8 cellular contexts compared by ENCODE assay signal in genomic region chr3:3798641-3799113, GRCh38. TPM values are rescaled to one million over a fixed set of nuclear protein-coding genes. Genes with fewer than 3 reads are reported as not detected.
DNase-seq lines count a peak whose midpoint lies in the region; ATAC-seq and TF ChIP-seq lines count a peak whose summit lies in the region.

No MANE protein-coding gene starts in this region.

- CTCF ChIA-PET in Caco-2 (lab: Charles Lee): no interaction called here
- CTCF ChIA-PET in activated CD8-positive, alpha-beta T cell treated with anti-CD3 and anti-CD28 coated beads for 36 hours (lab: Charles Lee): no interaction called here

- H3K27ac Mint-ChIP-seq in Caco-2 (ENCODE audit: unreplicated experiment): no peak overlapping the region
- H3K27ac Mint-ChIP-seq in activated CD8-positive, alpha-beta T cell treated with anti-CD3 and anti-CD28 coated beads for 36 hours: peak overlapping the region; percentile 83

- peak in 1 of 2 experiments; percentile 5 for DNase-seq in Caco-2
- peak; percentile 76 for DNase-seq in activated CD8-positive, alpha-beta T cell treated with anti-CD3 and anti-CD28 coated beads for 36 hours
- DNase-seq in globus pallidus (ENCODE audit: low spot score): peak; percentile 12
- peak; percentile 42 for DNase-seq in occipital lobe (lab: John Stamatoyannopoulos, UW)
- no peak for DNase-seq in ACHN
- no peak for DNase-seq in SIG-M5 treated with dmso at 0.1 percent for 504 hours (lab: John Stamatoyannopoulos, UW; ENCODE audit: unreplicated experiment)

- BruUV-seq in Caco-2 (replicated peaks; lab: Mats Ljungman, UMichigan): no TSS peak

- no peak for TF ChIP-seq CTCF in Caco-2 (IDR thresholded peaks at IDR 0.05; ENCODE audit: insufficient read depth in 1 of 2, low read depth in 1 of 2, low read length in 1 of 2, severe bottlenecking in 1 of 2, unreplicated experiment in 1 of 2)
- no peak for TF ChIP-seq CTCF in activated CD8-positive, alpha-beta T cell treated with anti-CD3 and anti-CD28 coated beads for 36 hours (IDR thresholded peaks at IDR 0.05)

- H3K9me3 Mint-ChIP-seq in Caco-2 (ENCODE audit: unreplicated experiment): peaks cover 10% of the 10 kb centered on the region
- H3K9me3 Mint-ChIP-seq in activated CD8-positive, alpha-beta T cell treated with anti-CD3 and anti-CD28 coated beads for 36 hours: peaks cover 1% of the 10 kb centered on the region

- H3K27me3 Mint-ChIP-seq in Caco-2 (ENCODE audit: insufficient read depth, unreplicated experiment): peaks cover 8% of the 10 kb centered on the region
- H3K27me3 Mint-ChIP-seq in activated CD8-positive, alpha-beta T cell treated with anti-CD3 and anti-CD28 coated beads for 36 hours: peaks cover 14% of the 10 kb centered on the region

- no peaks in the 10 kb centered on the region for H3K4me1 ChIP-seq in Caco-2

- no peaks in the 10 kb centered on the region for H3K36me3 ChIP-seq in Caco-2 (ENCODE audit: control insufficient read depth, insufficient read depth, low read length)

- H3K4me3 Mint-ChIP-seq in Caco-2 (ENCODE audit: unreplicated experiment): peak overlapping the region; percentile 75
- peak overlapping the region; percentile 84 for H3K4me3 Mint-ChIP-seq in activated CD8-positive, alpha-beta T cell treated with anti-CD3 and anti-CD28 coated beads for 36 hours

- no peaks in the 10 kb centered on the region for H3K9me3 ChIP-seq in Caco-2

- H3K4me3 ChIP-seq in Caco-2 (ENCODE audit: low read depth, low read length): peak overlapping the region; percentile 40

- in situ Hi-C loops in ACHN (cut with HindIII; ENCODE audit: low pct_ligation_motif_present, low pct_unique_long_range_greater_than_20kb, low sequenced_read_pairs): no loop called here

- POLR2A ChIA-PET in Caco-2 (lab: Charles Lee): no interaction called here
- POLR2A ChIA-PET in activated CD8-positive, alpha-beta T cell treated with anti-CD3 and anti-CD28 coated beads for 36 hours (lab: Charles Lee): interaction anchor here (1.3 kb wide), 1 partner anchor 621 kb away, joined by 3 read pairs; no protein-coding TSS in a partner anchor

- H3K4me1 Mint-ChIP-seq in Caco-2 (ENCODE audit: low read depth, unreplicated experiment): no peaks in the 10 kb centered on the region
- H3K4me1 Mint-ChIP-seq in activated CD8-positive, alpha-beta T cell treated with anti-CD3 and anti-CD28 coated beads for 36 hours (ENCODE audit: low read depth): peaks cover 20% of the 10 kb centered on the region

- peak; percentile 29 for ATAC-seq in HG02623 (IDR thresholded peaks at IDR 0.05; ENCODE audit: unreplicated experiment)
- peak; percentile 78 for ATAC-seq in activated CD8-positive, alpha-beta T cell treated with anti-CD3 and anti-CD28 coated beads for 36 hours
- no peak for ATAC-seq in GM21367 (IDR thresholded peaks at IDR 0.05; ENCODE audit: unreplicated experiment)

- intact Hi-C loops in Caco-2 (cut with micrococcal nuclease; ENCODE audit: unreplicated experiment): loop anchor here (1.0 kb wide), 1 partner anchor 194 kb away; no protein-coding TSS in a partner anchor
- intact Hi-C loops in activated CD8-positive, alpha-beta T cell treated with anti-CD3 and anti-CD28 coated beads for 36 hours (cut with micrococcal nuclease): no loop called here

- no peaks in the 10 kb centered on the region for H3K27me3 ChIP-seq in Caco-2 (replicated peaks; ENCODE audit: control insufficient read depth, insufficient read depth, low read length)

- no peaks in the 10 kb centered on the region for H3K36me3 Mint-ChIP-seq in Caco-2 (ENCODE audit: insufficient read depth, unreplicated experiment)
- H3K36me3 Mint-ChIP-seq in activated CD8-positive, alpha-beta T cell treated with anti-CD3 and anti-CD28 coated beads for 36 hours (ENCODE audit: low read depth): no peaks in the 10 kb centered on the region

RNA-seq across cellular contexts. Expression of gene LRRN1, which starts 0.6 kb away (rescaled TPM):
- total RNA-seq in Caco-2 (2022): 0.84 and 1.2 TPM in 2 replicates
- 1 to 10 TPM in 1 of 2 experiments, under 1 TPM in 1; 0.98 to 1.3 TPM for total RNA-seq in activated CD8-positive, alpha-beta T cell treated with anti-CD3 and anti-CD28 coated beads for 36 hours
- 21.4 TPM for total RNA-seq in occipital lobe

Comparison
In these comparisons a context has a peak if more than half of its experiments do, and no peak if none do; other contexts are left out.
1. DNase-seq: peak in activated CD8-positive, alpha-beta T cell treated with anti-CD3 and anti-CD28 coated beads for 36 hours (single experiment), globus pallidus (single experiment) and occipital lobe (single experiment); none in ACHN (single experiment) and SIG-M5 treated with dmso at 0.1 percent for 504 hours (single experiment).